In genomic region chr14:22546722-22547071, GRCh38 we compare ENCODE assay signal across 13 cellular contexts. TPM values are rescaled to one million over a fixed set of nuclear protein-coding genes. Genes with fewer than 3 reads are reported as not detected.
DNase-seq lines count a peak whose midpoint lies in the region; ATAC-seq and TF ChIP-seq lines count a peak whose summit lies in the region.
"Had no signal": no experiment of that assay in that cellular context is flagged by ENCODE, and none has a peak within 500 bp of the region (broad histone marks: within the 10 kb centered on the region; RNA-seq: fewer than 3 reads in every experiment).

No MANE protein-coding gene starts in this region.

- no peak for ATAC-seq in HG03097 (IDR thresholded peaks at IDR 0.05; ENCODE audit: low FRiP score, unreplicated experiment)

- H3K4me3 ChIP-seq in mesodermal cell (ENCODE audit: extremely low read depth, insufficient read depth, low read length, poor library complexity, severe bottlenecking) = no peak overlapping the region
- no peak overlapping the region for H3K4me3 ChIP-seq in tibial artery
- H3K4me3 ChIP-seq in MG63 = no peak overlapping the region

- H3K36me3 Mint-ChIP-seq in activated naive CD4-positive, alpha-beta T cell treated with anti-CD3 and anti-CD28 coated beads, Interleukin-2, amount 50 U/mL, for 24 hours = peaks cover 74% of the 10 kb centered on the region
- peaks cover 95% of the 10 kb centered on the region for H3K36me3 Mint-ChIP-seq in activated naive CD8-positive, alpha-beta T cell treated with anti-CD3 and anti-CD28 coated beads for 36 hours

- H3K36me3 ChIP-seq in mesodermal cell (ENCODE audit: control insufficient read depth, insufficient read depth, low read length) (no peaks in the 10 kb centered on the region), tibial artery (no peaks in the 10 kb centered on the region), MG63 (no peaks in the 10 kb centered on the region)

- peaks cover 99% of the 10 kb centered on the region for H3K4me1 Mint-ChIP-seq in activated naive CD4-positive, alpha-beta T cell treated with anti-CD3 and anti-CD28 coated beads, Interleukin-2, amount 50 U/mL, for 24 hours
- H3K4me1 Mint-ChIP-seq in activated naive CD8-positive, alpha-beta T cell treated with anti-CD3 and anti-CD28 coated beads for 36 hours = peaks cover 90% of the 10 kb centered on the region

- WGBS in mesodermal cell (ENCODE audit: insufficient coverage in 2 of 2), 2 experiments = 90% methylated on average over 2 of the region's 3 CpGs; no CpG with 5 or more reads in 1 of the 2 experiments

- no peaks in the 10 kb centered on the region for H3K27me3 Mint-ChIP-seq in activated naive CD4-positive, alpha-beta T cell treated with anti-CD3 and anti-CD28 coated beads, Interleukin-2, amount 50 U/mL, for 24 hours
- no peaks in the 10 kb centered on the region for H3K27me3 Mint-ChIP-seq in activated naive CD8-positive, alpha-beta T cell treated with anti-CD3 and anti-CD28 coated beads for 36 hours

- TF ChIP-seq CTCF in tibial artery (IDR thresholded peaks at IDR 0.05) = no peak

- H3K4me1 ChIP-seq in mesodermal cell (ENCODE audit: control insufficient read depth, insufficient read depth, low read length, poor library complexity, severe bottlenecking) (peaks cover 53% of the 10 kb centered on the region), tibial artery (peaks cover 0 to 26% (median 23%) of the 10 kb centered on the region in 4 donors)

- H3K4me3 Mint-ChIP-seq in activated naive CD4-positive, alpha-beta T cell treated with anti-CD3 and anti-CD28 coated beads, Interleukin-2, amount 50 U/mL, for 24 hours = peak overlapping the region; percentile 88
- peak overlapping the region; percentile 82 for H3K4me3 Mint-ChIP-seq in activated naive CD8-positive, alpha-beta T cell treated with anti-CD3 and anti-CD28 coated beads for 36 hours
- H3K4me3 Mint-ChIP-seq: H9 had no signal

- no peaks in the 10 kb centered on the region for H3K27me3 ChIP-seq in tibial artery
- no peaks in the 10 kb centered on the region for H3K27me3 ChIP-seq in MG63

- no peak for DNase-seq in activated naive CD4-positive, alpha-beta T cell (lab: John Stamatoyannopoulos, UW)
- DNase-seq in activated naive CD8-positive, alpha-beta T cell treated with anti-CD3 and anti-CD28 coated beads for 36 hours = no peak
- DNase-seq in tibial artery (no peak), NCI-H226 (no peak), MG63 (no peak)
- DNase-seq: H9; hippocampal formation; NCI-H748 treated with DMSO at 0.1 percent for 48 hours; stimulated activated CD4-positive, alpha-beta T cell treated with anti-CD3 and anti-CD28 coated beads, Interleukin-1b, Interleukin-23, amount 100 ng/mL, for 48 hours; substantia nigra had no signal

- intact Hi-C loops in tibial artery (cut with DNase I; ENCODE audit: low total_unique reads) = no loop called here

- peak overlapping the region; percentile 89 for H3K27ac ChIP-seq in mesodermal cell (ENCODE audit: low read depth, low read length, severe bottlenecking)
- H3K27ac ChIP-seq in tibial artery = peak overlapping the region; percentile 66 to 75

- H3K9me3 ChIP-seq in mesodermal cell (ENCODE audit: control insufficient read depth, low read length) (no peaks in the 10 kb centered on the region), tibial artery (no peaks in the 10 kb centered on the region), MG63 (no peaks in the 10 kb centered on the region)

- H3K27ac Mint-ChIP-seq in activated naive CD4-positive, alpha-beta T cell treated with anti-CD3 and anti-CD28 coated beads, Interleukin-2, amount 50 U/mL, for 24 hours = peak overlapping the region; percentile 94
- peak overlapping the region; percentile 93 for H3K27ac Mint-ChIP-seq in activated naive CD8-positive, alpha-beta T cell treated with anti-CD3 and anti-CD28 coated beads for 36 hours

- no peaks in the 10 kb centered on the region for H3K9me3 Mint-ChIP-seq in activated naive CD4-positive, alpha-beta T cell treated with anti-CD3 and anti-CD28 coated beads, Interleukin-2, amount 50 U/mL, for 24 hours
- H3K9me3 Mint-ChIP-seq in activated naive CD8-positive, alpha-beta T cell treated with anti-CD3 and anti-CD28 coated beads for 36 hours = no peaks in the 10 kb centered on the region
- H3K9me3 Mint-ChIP-seq: H9 had no signal

RNA-seq across cellular contexts. Expression of gene DAD1, which starts 42.3 kb away (rescaled TPM):
- total RNA-seq in activated naive CD8-positive, alpha-beta T cell treated with anti-CD3 and anti-CD28 coated beads for 36 hours = 100 to 1,000 TPM; 197 to 208 TPM
- 318 TPM for polyA plus RNA-seq in mesodermal cell (2013, experiment 1 of 2)
- polyA plus RNA-seq in mesodermal cell (2013, experiment 2 of 2) = 281 TPM
- 275 and 292 TPM in 2 replicates for total RNA-seq in MG63 (2014; rRNA removed; shearing (Covaris generic); ENCODE audit: low replicate concordance)

RNA-seq across cellular contexts. Expression of gene ABHD4, which starts 51.4 kb away (rescaled TPM):
- 1 to 10 TPM; 8.2 to 8.7 TPM for total RNA-seq in activated naive CD8-positive, alpha-beta T cell treated with anti-CD3 and anti-CD28 coated beads for 36 hours
- 22.8 TPM for polyA plus RNA-seq in mesodermal cell (2013, experiment 1 of 2)
- 20.2 TPM for polyA plus RNA-seq in mesodermal cell (2013, experiment 2 of 2)
- total RNA-seq in MG63 (2014; rRNA removed; shearing (Covaris generic); ENCODE audit: low replicate concordance) = 0.89 and 15.5 TPM in 2 replicates
